8 cellular contexts compared by ENCODE assay signal in genomic region chr19:52938733-52939132, GRCh38. TPM values are rescaled to one million over a fixed set of nuclear protein-coding genes. Genes with fewer than 3 reads are reported as not detected.
DNase-seq lines count a peak whose midpoint lies in the region; ATAC-seq, FAIRE-seq and TF ChIP-seq lines count a peak whose summit lies in the region.
"Not testable (repeated sequence)": the region's sequence is repeated elsewhere in the genome, so short reads cannot be mapped to it uniquely, and the experiment has no call there.

No MANE protein-coding gene starts in this region.

- H3K4me1 Mint-ChIP-seq in Caco-2 (ENCODE audit: low read depth, unreplicated experiment) (peaks cover 28% of the 10 kb centered on the region), nephron (peaks cover 20% of the 10 kb centered on the region)
- peaks cover 22% of the 10 kb centered on the region for H3K4me1 Mint-ChIP-seq in activated T-helper 17 cell treated with anti-CD3 and anti-CD28 coated beads, Interleukin-2, amount 50 U/mL, for 72 hours

- ATAC-seq in activated T-helper 17 cell treated with anti-CD3 and anti-CD28 coated beads, Interleukin-2, amount 50 U/mL, for 72 hours (replicated peaks) = not testable (repeated sequence)

- POLR2A ChIA-PET in Caco-2 (lab: Charles Lee); OCI-LY7 (lab: Charles Lee): not testable (repeated sequence)

- not testable (repeated sequence) for H3K27ac ChIP-seq in OCI-LY7 (ENCODE audit: low read depth, low read length, poor library complexity, severe bottlenecking)
- H3K27ac ChIP-seq in VCaP (peak overlapping the region; percentile 100), transverse colon (peak overlapping the region; percentile 77 to 87 (median 86))

- H3K27ac Mint-ChIP-seq in Caco-2 (ENCODE audit: unreplicated experiment) (peak overlapping the region; percentile 52), nephron (peak overlapping the region; percentile 17 to 82 (median 46))
- H3K27ac Mint-ChIP-seq in activated T-helper 17 cell treated with anti-CD3 and anti-CD28 coated beads, Interleukin-2, amount 50 U/mL, for 72 hours = peak overlapping the region; percentile 54

- in situ Hi-C loops in transverse colon (cut with MboI; ENCODE audit: low pct_ligation_motif_present in 1 of 4, low pct_unique_long_range_greater_than_20kb in 1 of 4, low sequenced_read_pairs in 3 of 4) = not testable (repeated sequence)

- not testable (repeated sequence) for H3K4me3 ChIP-seq in Caco-2 (ENCODE audit: low read depth, low read length); OCI-LY7 (ENCODE audit: low read depth, low read length, poor library complexity, severe bottlenecking); bronchial epithelial cell (ENCODE audit: low read depth, low read length); fibroblast of mammary gland (ENCODE audit: control insufficient read depth, low read depth, low read length)
- peak overlapping the region in 1 of 4 donors; percentile 11 for H3K4me3 ChIP-seq in transverse colon

- H3K36me3 Mint-ChIP-seq in Caco-2 (ENCODE audit: insufficient read depth, unreplicated experiment) (peaks cover 61% of the 10 kb centered on the region), nephron (ENCODE audit: low read depth) (peaks cover 25% of the 10 kb centered on the region)
- H3K36me3 Mint-ChIP-seq in activated T-helper 17 cell treated with anti-CD3 and anti-CD28 coated beads, Interleukin-2, amount 50 U/mL, for 72 hours (ENCODE audit: low read depth) = peaks cover 45% of the 10 kb centered on the region

- H3K27me3 Mint-ChIP-seq in Caco-2 (ENCODE audit: insufficient read depth, unreplicated experiment); activated T-helper 17 cell treated with anti-CD3 and anti-CD28 coated beads, Interleukin-2, amount 50 U/mL, for 72 hours; nephron (ENCODE audit: low read depth): not testable (repeated sequence)

- H2AFZ ChIP-seq in OCI-LY7 (ENCODE audit: low read length) = not testable (repeated sequence)

- not testable (repeated sequence) for H3K27me3 ChIP-seq in Caco-2 (replicated peaks; ENCODE audit: control insufficient read depth, insufficient read depth, low read length); bronchial epithelial cell (ENCODE audit: control insufficient read depth, insufficient read depth, low read length); transverse colon

- H3K36me3 ChIP-seq in Caco-2 (ENCODE audit: control insufficient read depth, insufficient read depth, low read length); bronchial epithelial cell (ENCODE audit: control insufficient read depth, insufficient read depth, low read length); transverse colon: not testable (repeated sequence)
- peaks cover 25% of the 10 kb centered on the region for H3K36me3 ChIP-seq in OCI-LY7 (ENCODE audit: insufficient read depth, low read length)

- not testable (repeated sequence) for H3K4me3 Mint-ChIP-seq in Caco-2 (ENCODE audit: unreplicated experiment); activated T-helper 17 cell treated with anti-CD3 and anti-CD28 coated beads, Interleukin-2, amount 50 U/mL, for 72 hours
- peak overlapping the region; percentile 38 to 50 (median 39) for H3K4me3 Mint-ChIP-seq in nephron

- H3K79me2 ChIP-seq in OCI-LY7 (ENCODE audit: insufficient read depth, low read depth, low read length) = peaks cover 24% of the 10 kb centered on the region; the same call in 1 of the 2 replicates

- TF ChIP-seq POLR2A in transverse colon (IDR thresholded peaks at IDR 0.05) = not testable (repeated sequence)

- intact Hi-C loops in Caco-2 (cut with micrococcal nuclease; ENCODE audit: unreplicated experiment); OCI-LY7 (cut with micrococcal nuclease; ENCODE audit: unreplicated experiment); transverse colon (cut with DNase I; ENCODE audit: low total_unique reads): not testable (repeated sequence)

- not testable (repeated sequence) for TF ChIP-seq CTCF in Caco-2 (IDR thresholded peaks at IDR 0.05; ENCODE audit: insufficient read depth in 1 of 2, low read depth in 1 of 2, low read length in 1 of 2, severe bottlenecking in 1 of 2, unreplicated experiment in 1 of 2); OCI-LY7 (conservative IDR thresholded peaks at IDR 0.05; ENCODE audit: low read length); VCaP (conservative IDR thresholded peaks at IDR 0.05); bronchial epithelial cell (IDR thresholded peaks at IDR 0.05; ENCODE audit: insufficient read depth, low read length, severe bottlenecking); fibroblast of mammary gland (conservative IDR thresholded peaks at IDR 0.05; ENCODE audit: control insufficient read depth, insufficient read depth, low read depth, low read length); nephron (IDR thresholded peaks at IDR 0.05; ENCODE audit: unreplicated experiment in 3 of 3); transverse colon (IDR thresholded peaks at IDR 0.05)

- H3K9me2 ChIP-seq in OCI-LY7 (ENCODE audit: insufficient read depth, low read length) = not testable (repeated sequence)

- H3K4me1 ChIP-seq in Caco-2 = peaks cover 24% of the 10 kb centered on the region
- H3K4me1 ChIP-seq in OCI-LY7 (ENCODE audit: insufficient read depth, low read length, poor library complexity, severe bottlenecking) = not testable (repeated sequence)
- H3K4me1 ChIP-seq in transverse colon = peaks cover 12 to 65% (median 35%) of the 10 kb centered on the region in 4 donors

- not testable (repeated sequence) for H4K20me1 ChIP-seq in OCI-LY7 (ENCODE audit: insufficient read depth, low read length)

- not testable (repeated sequence) for BruUV-seq in Caco-2 (replicated peaks; lab: Mats Ljungman, UMichigan); OCI-LY7 (replicated peaks; lab: Mats Ljungman, UMichigan)

- 26 to 31% methylated on average over 5 of the region's 5 CpGs for WGBS in transverse colon (ENCODE audit: low coverage in 1 of 2), 2 donors

- not testable (repeated sequence) for TF ChIP-seq EP300 in transverse colon (IDR thresholded peaks at IDR 0.05; ENCODE audit: low read depth)

- FAIRE-seq in bronchial epithelial cell (lab: Jason Lieb, UNC) = not testable (repeated sequence)

- not testable (repeated sequence) for DNase-seq in Caco-2; OCI-LY7 (ENCODE audit: low spot score); transverse colon
- DNase-seq in bronchial epithelial cell (ENCODE audit: low read depth) (peak; percentile 23), fibroblast of mammary gland (ENCODE audit: low read depth) (peak; percentile 22)

- CTCF ChIA-PET in Caco-2 (lab: Charles Lee); OCI-LY7 (lab: Charles Lee; ENCODE audit: unreplicated experiment): not testable (repeated sequence)

- 0 out of 2 replicates have a peak overlapping the region, but pooled peaks have one; percentile 12 for H3K4me2 ChIP-seq in OCI-LY7 (ENCODE audit: low read length)

- peaks cover 39% of the 10 kb centered on the region for H3K9me3 ChIP-seq in Caco-2
- not testable (repeated sequence) for H3K9me3 ChIP-seq in OCI-LY7 (ENCODE audit: low read length); transverse colon

- peaks cover 14% of the 10 kb centered on the region for H3K9me3 Mint-ChIP-seq in Caco-2 (ENCODE audit: unreplicated experiment)
- not testable (repeated sequence) for H3K9me3 Mint-ChIP-seq in activated T-helper 17 cell treated with anti-CD3 and anti-CD28 coated beads, Interleukin-2, amount 50 U/mL, for 72 hours; nephron

RNA-seq across cellular contexts. Expression of gene ZNF888, which starts 15.5 kb away (rescaled TPM):
- total RNA-seq in Caco-2 (2022) = 7.3 and 9.0 TPM in 2 replicates
- total RNA-seq in OCI-LY7 (2014; rRNA removed; shearing (Covaris generic)) = 7.4 and 8.5 TPM in 2 replicates
- 9.0 and 11.3 TPM in 2 replicates for total RNA-seq in OCI-LY7 (2022)
- total RNA-seq in activated T-helper 17 cell treated with anti-CD3 and anti-CD28 coated beads, Interleukin-2, amount 50 U/mL, for 72 hours = 1 to 10 TPM; 3.3 to 8.0 TPM
- 9.7 and 13.2 TPM in 2 replicates for total RNA-seq in bronchial epithelial cell
- total RNA-seq in transverse colon = 10 to 100 TPM in 3 of 4 donors, 1 to 10 TPM in 1; 3.4 to 12.6 (median 11.8) TPM

RNA-seq across cellular contexts. Expression of gene ZNF816, which starts 23.9 kb away (rescaled TPM):
- total RNA-seq in Caco-2 (2022) (8.8 and 11.5 TPM in 2 replicates), OCI-LY7 (2022) (8.6 and 10.5 TPM in 2 replicates), bronchial epithelial cell (13.3 and 24.0 TPM in 2 replicates), transverse colon (100 to 1,000 TPM in 1 of 4 donors, 10 to 100 TPM in 2, 1 to 10 TPM in 1; 6.0 to 150 (median 13.9) TPM)
- 5.8 and 8.8 TPM in 2 replicates for total RNA-seq in OCI-LY7 (2014; rRNA removed; shearing (Covaris generic))
- total RNA-seq in activated T-helper 17 cell treated with anti-CD3 and anti-CD28 coated beads, Interleukin-2, amount 50 U/mL, for 72 hours = 1 to 10 TPM; 5.7 to 7.1 TPM

RNA-seq across cellular contexts. Expression of gene ZNF320, which starts 41.3 kb away (rescaled TPM):
- total RNA-seq in Caco-2 (2022) (14.7 and 15.5 TPM in 2 replicates), OCI-LY7 (2022) (16.1 and 16.9 TPM in 2 replicates), bronchial epithelial cell (12.3 and 23.4 TPM in 2 replicates), transverse colon (10 to 100 TPM in 2 of 4 donors, 1 to 10 TPM in 2; 2.8 to 23.1 (median 11.5) TPM)
- 8.0 and 13.5 TPM in 2 replicates for total RNA-seq in OCI-LY7 (2014; rRNA removed; shearing (Covaris generic))
- total RNA-seq in activated T-helper 17 cell treated with anti-CD3 and anti-CD28 coated beads, Interleukin-2, amount 50 U/mL, for 72 hours = 1 to 10 TPM; 3.3 to 9.4 TPM
